ENCODE assay signal across 1 cellular context in the genomic region with DNA sequence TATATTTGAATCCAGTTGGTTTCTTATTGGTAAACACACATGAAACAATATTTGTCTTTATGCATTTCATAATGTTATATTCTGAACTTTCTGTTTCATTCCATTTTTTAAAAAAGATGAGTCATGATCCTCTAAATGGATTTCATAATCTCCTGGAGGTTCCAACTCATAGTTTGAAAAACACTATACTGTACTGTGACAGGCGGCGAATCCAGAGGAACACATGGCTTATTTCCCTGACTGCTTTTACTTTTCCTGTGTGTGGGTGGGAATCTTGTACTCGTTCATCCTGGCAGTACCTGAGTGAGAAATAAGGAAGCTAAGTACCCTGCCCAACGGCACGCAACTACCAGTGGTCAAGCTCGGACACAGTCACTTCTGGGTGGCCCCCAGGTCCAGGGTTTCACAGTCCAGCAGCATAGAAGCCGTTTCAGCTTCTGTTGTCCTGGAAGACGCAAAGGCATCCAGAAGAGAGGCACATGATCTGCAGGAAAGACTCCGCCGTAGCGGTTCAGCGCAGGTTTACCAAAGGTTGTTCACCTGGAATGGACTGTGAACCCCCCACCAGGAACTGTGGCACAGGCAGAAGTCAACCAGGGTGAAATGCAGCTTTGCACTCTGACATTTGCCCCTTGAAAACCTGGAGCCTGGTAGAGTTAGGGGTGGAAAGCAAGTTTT.
TF ChIP-seq lines count a peak whose summit lies in the region.

No MANE protein-coding gene starts in this region.

TF ChIP-seq in H1, 55 proteins besides CTCF, POLR2A, EP300 and RAD21:
- TF ChIP-seq JUN (IDR thresholded peaks at IDR 0.05; ENCODE audit: low read depth, low read length): no peak
- no peak for TF ChIP-seq KDM5A (IDR thresholded peaks at IDR 0.05; ENCODE audit: low read length)
- no peak for TF ChIP-seq ZNF274 (IDR thresholded peaks at IDR 0.05; ENCODE audit: borderline replicate concordance, extremely low read depth, low read length)
- TF ChIP-seq EGR1 (IDR thresholded peaks at IDR 0.05; ENCODE audit: borderline replicate concordance, low read depth, low read length): no peak
- TF ChIP-seq JUND (IDR thresholded peaks at IDR 0.05; ENCODE audit: low read length): no peak
- TF ChIP-seq RNF2 (IDR thresholded peaks at IDR 0.05; ENCODE audit: borderline replicate concordance, low read depth, low read length, missing control alignments, poor library complexity, severe bottlenecking): no peak
- no peak for TF ChIP-seq NANOG (IDR thresholded peaks at IDR 0.05; ENCODE audit: insufficient read depth, low read depth, low read length, poor library complexity, severe bottlenecking)
- no peak for TF ChIP-seq SRF (IDR thresholded peaks at IDR 0.05; ENCODE audit: low read depth, low read length)
- no peak for TF ChIP-seq BRCA1 (IDR thresholded peaks at IDR 0.05; ENCODE audit: low read depth, low read length)
- no peak for TF ChIP-seq YY1 (IDR thresholded peaks at IDR 0.05; ENCODE audit: low read depth, low read length)
- no peak for TF ChIP-seq PHF8 (conservative IDR thresholded peaks at IDR 0.05; ENCODE audit: low read depth, low read length)
- TF ChIP-seq KDM4A (IDR thresholded peaks at IDR 0.05; ENCODE audit: low read depth, low read length, severe bottlenecking): no peak
- TF ChIP-seq, protein P1, sequence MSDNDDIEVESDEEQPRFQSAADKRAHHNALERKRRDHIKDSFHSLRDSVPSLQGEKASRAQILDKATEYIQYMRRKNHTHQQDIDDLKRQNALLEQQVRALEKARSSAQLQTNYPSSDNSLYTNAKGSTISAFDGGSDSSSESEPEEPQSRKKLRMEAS (IDR thresholded peaks at IDR 0.05): no peak
- no peak for TF ChIP-seq CEBPB (IDR thresholded peaks at IDR 0.05; ENCODE audit: low read depth, low read length)
- no peak for TF ChIP-seq CREB1 (IDR thresholded peaks at IDR 0.05)
TF ChIP-seq in H1: peak in this region for 0.
